20 cellular contexts compared by ENCODE assay signal in genomic region chr17:35148144-35148543, GRCh38. TPM values are rescaled to one million over a fixed set of nuclear protein-coding genes. Genes with fewer than 3 reads are reported as not detected.
"Had no signal": no experiment of that assay in that cellular context is flagged by ENCODE, and none has a peak within 500 bp of the region (broad histone marks: within the 10 kb centered on the region; RNA-seq: fewer than 3 reads in every experiment).

No MANE protein-coding gene starts in this region.

- H3K4me3 Mint-ChIP-seq: activated CD8-positive, alpha-beta T cell treated with anti-CD3 and anti-CD28 coated beads for 36 hours; activated naive CD8-positive, alpha-beta T cell treated with anti-CD3 and anti-CD28 coated beads, Interleukin-2, amount 50 U/mL, for 24 hours; activated T-helper 1 cell treated with anti-CD3 and anti-CD28 coated beads, Interleukin-12 subunit alpha, Interleukin-12 subunit beta, Interleukin-2, Interleukin-4 antibody, amounts not matched to agents 30 ng/mL and 10 ng/mL and 1 ng/mL, durations not matched to agents 14 hours and 24 hours and 36 hours; memory B cell; stimulated activated memory B cell treated with anti-CD40 and anti-IgM and Interleukin-4, amounts not matched to agents 10 μg/mL and 1 μg/mL and 100 μg/mL, for 72 hours had no signal

- H3K4me3 ChIP-seq: colonic mucosa, transverse colon had no signal

- H3K4me1 ChIP-seq: colonic mucosa, transverse colon had no signal

- H3K36me3 ChIP-seq: colonic mucosa, transverse colon had no signal

- H3K36me3 Mint-ChIP-seq: memory B cell; stimulated activated memory B cell treated with anti-CD40 and anti-IgM and Interleukin-4, amounts not matched to agents 10 μg/mL and 1 μg/mL and 100 μg/mL, for 72 hours had no signal

- H3K9me3 ChIP-seq: colonic mucosa, transverse colon had no signal

- H3K27ac ChIP-seq: colonic mucosa, transverse colon, VCaP had no signal

- H3K4me1 Mint-ChIP-seq: memory B cell; stimulated activated memory B cell treated with anti-CD40 and anti-IgM and Interleukin-4, amounts not matched to agents 10 μg/mL and 1 μg/mL and 100 μg/mL, for 72 hours had no signal

- DNase-seq: activated CD4-positive, alpha-beta T cell treated with anti-CD3 and anti-CD28 coated beads for 4 hours; activated CD8-positive, alpha-beta memory T cell treated with anti-CD3 and anti-CD28 coated beads, Interleukin-2, amount 50 U/mL, for 48 hours; activated CD8-positive, alpha-beta T cell treated with anti-CD3 and anti-CD28 coated beads for 36 hours; activated naive CD4-positive, alpha-beta T cell treated with Interleukin-2 at 50 U/mL for 16 hours; activated naive CD8-positive, alpha-beta T cell treated with anti-CD3 and anti-CD28 coated beads, Interleukin-2, amount 50 U/mL, for 24 hours; caudate nucleus; colonic mucosa; effector CD8-positive, alpha-beta T cell; stimulated activated CD4-positive, alpha-beta T cell treated with anti-CD3 and anti-CD28 coated beads, Interleukin-1b, Interleukin-23, amount 100 ng/mL, for 48 hours; substantia nigra; transverse colon had no signal

- ATAC-seq: activated CD8-positive, alpha-beta T cell treated with anti-CD3 and anti-CD28 coated beads for 36 hours; activated naive CD8-positive, alpha-beta T cell treated with anti-CD3 and anti-CD28 coated beads, Interleukin-2, amount 50 U/mL, for 24 hours; stimulated activated memory B cell treated with anti-CD40 and anti-IgM and Interleukin-4, amounts not matched to agents 10 μg/mL and 1 μg/mL and 100 μg/mL, for 72 hours had no signal

- H3K27me3 ChIP-seq: colonic mucosa had no signal

- H3K27ac Mint-ChIP-seq: activated CD8-positive, alpha-beta T cell treated with anti-CD3 and anti-CD28 coated beads for 36 hours; activated naive CD8-positive, alpha-beta T cell treated with anti-CD3 and anti-CD28 coated beads, Interleukin-2, amount 50 U/mL, for 24 hours; activated T-helper 1 cell treated with anti-CD3 and anti-CD28 coated beads, Interleukin-12 subunit alpha, Interleukin-12 subunit beta, Interleukin-2, Interleukin-4 antibody, amounts not matched to agents 30 ng/mL and 10 ng/mL and 1 ng/mL, durations not matched to agents 14 hours and 24 hours and 36 hours; memory B cell; stimulated activated memory B cell treated with anti-CD40 and anti-IgM and Interleukin-4, amounts not matched to agents 10 μg/mL and 1 μg/mL and 100 μg/mL, for 72 hours had no signal

- H3K27me3 Mint-ChIP-seq: activated CD8-positive, alpha-beta T cell treated with anti-CD3 and anti-CD28 coated beads for 36 hours; activated naive CD8-positive, alpha-beta T cell treated with anti-CD3 and anti-CD28 coated beads, Interleukin-2, amount 50 U/mL, for 24 hours had no signal

- H3K9me3 Mint-ChIP-seq: activated CD8-positive, alpha-beta T cell treated with anti-CD3 and anti-CD28 coated beads for 36 hours; activated naive CD8-positive, alpha-beta T cell treated with anti-CD3 and anti-CD28 coated beads, Interleukin-2, amount 50 U/mL, for 24 hours; activated T-helper 1 cell treated with anti-CD3 and anti-CD28 coated beads, Interleukin-12 subunit alpha, Interleukin-12 subunit beta, Interleukin-2, Interleukin-4 antibody, amounts not matched to agents 30 ng/mL and 10 ng/mL and 1 ng/mL, durations not matched to agents 14 hours and 24 hours and 36 hours; memory B cell; stimulated activated memory B cell treated with anti-CD40 and anti-IgM and Interleukin-4, amounts not matched to agents 10 μg/mL and 1 μg/mL and 100 μg/mL, for 72 hours had no signal

RNA-seq across cellular contexts. Expression of gene UNC45B, which starts 0.5 kb away (rescaled TPM):
- total RNA-seq: activated T-helper 1 cell treated with anti-CD3 and anti-CD28 coated beads, Interleukin-12 subunit alpha, Interleukin-12 subunit beta, Interleukin-2, Interleukin-4 antibody, amounts not matched to agents 30 ng/mL and 10 ng/mL and 1 ng/mL, durations not matched to agents 14 hours and 24 hours and 36 hours; colonic mucosa; epithelial cell of proximal tubule; osteocyte; renal cortical epithelial cell; SK-MEL-5 had no signal
- polyA plus RNA-seq: neural cell had no signal

RNA-seq across cellular contexts. Expression of gene FNDC8, which starts 26.7 kb away (rescaled TPM):
- total RNA-seq: activated CD8-positive, alpha-beta T cell treated with anti-CD3 and anti-CD28 coated beads for 36 hours; activated T-helper 1 cell treated with anti-CD3 and anti-CD28 coated beads, Interleukin-12 subunit alpha, Interleukin-12 subunit beta, Interleukin-2, Interleukin-4 antibody, amounts not matched to agents 30 ng/mL and 10 ng/mL and 1 ng/mL, durations not matched to agents 14 hours and 24 hours and 36 hours; colonic mucosa; epithelial cell of proximal tubule; osteocyte; renal cortical epithelial cell; SK-MEL-5; transverse colon had no signal
- polyA plus RNA-seq: neural cell had no signal

RNA-seq across cellular contexts. Expression of gene SLC35G3, which starts 46.0 kb away (rescaled TPM):
- total RNA-seq: activated CD8-positive, alpha-beta T cell treated with anti-CD3 and anti-CD28 coated beads for 36 hours; activated T-helper 1 cell treated with anti-CD3 and anti-CD28 coated beads, Interleukin-12 subunit alpha, Interleukin-12 subunit beta, Interleukin-2, Interleukin-4 antibody, amounts not matched to agents 30 ng/mL and 10 ng/mL and 1 ng/mL, durations not matched to agents 14 hours and 24 hours and 36 hours; colonic mucosa; epithelial cell of proximal tubule; osteocyte; renal cortical epithelial cell; SK-MEL-5; transverse colon had no signal
- polyA plus RNA-seq: neural cell had no signal
